In the genomic region with DNA sequence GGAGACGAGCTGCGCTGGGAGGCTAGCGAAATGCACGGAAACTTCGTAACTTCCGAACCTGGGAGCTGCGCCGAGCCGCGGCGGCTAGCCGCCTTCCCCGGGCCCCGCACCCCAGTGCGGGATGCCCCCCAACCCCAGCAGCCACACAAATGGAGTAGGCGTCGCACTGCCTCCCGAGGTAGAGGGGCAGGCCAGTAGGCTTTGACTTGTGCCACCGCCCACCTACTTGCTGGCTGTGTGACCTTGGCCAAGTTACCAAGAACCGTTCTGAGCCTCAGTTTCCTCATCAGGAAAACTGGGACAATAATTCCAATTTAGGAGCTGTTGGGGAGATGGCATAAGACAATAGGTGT, we compare ENCODE assay signal across 8 cellular contexts. TPM values are rescaled to one million over a fixed set of nuclear protein-coding genes. Genes with fewer than 3 reads are reported as not detected.
DNase-seq lines count a peak whose midpoint lies in the region; ATAC-seq and TF ChIP-seq lines count a peak whose summit lies in the region.

No MANE protein-coding gene starts in this region.

- no peaks in the 10 kb centered on the region for H3K36me3 ChIP-seq in KMS-11 (ENCODE audit: insufficient read depth)

- H3K4me1 ChIP-seq in KMS-11 (ENCODE audit: low read depth, poor library complexity, severe bottlenecking): peaks cover 44% of the 10 kb centered on the region

- peak overlapping the region; percentile 90 for H3K4me2 ChIP-seq in KMS-11

- DNase-seq in AG04450 (ENCODE audit: low read depth, low spot score) (no peak), coronary artery (ENCODE audit: low spot score) (no peak), amniotic stem cell (lab: John Stamatoyannopoulos, UW) (no peak), A172 (ENCODE audit: low spot score) (no peak), GM19238 (ENCODE audit: insufficient read length, low spot score) (no peak)
- DNase-seq in natural killer cell treated with Interleukin-12 subunit alpha and Interleukin-12 subunit beta and Interleukin-15 and Interleukin-18, amount 100 ng/mL, for 72 hours (ENCODE audit: low spot score): no peak

- H3K27ac ChIP-seq in AG04450 (ENCODE audit: low read depth, low read length): no peak overlapping the region
- H3K27ac ChIP-seq in KMS-11: no peak overlapping the region
- peak overlapping the region; percentile 33 to 78 for H3K27ac ChIP-seq in coronary artery

- CTCF ChIA-PET in AG04450 (lab: Charles Lee): no interaction called here

- peak overlapping the region; percentile 75 for H3K4me3 Mint-ChIP-seq in natural killer cell treated with Interleukin-12 subunit alpha and Interleukin-12 subunit beta and Interleukin-15 and Interleukin-18, amount 100 ng/mL, for 72 hours

- H3K4me1 Mint-ChIP-seq in natural killer cell treated with Interleukin-12 subunit alpha and Interleukin-12 subunit beta and Interleukin-15 and Interleukin-18, amount 100 ng/mL, for 72 hours (ENCODE audit: low read depth in 2 of 2): peaks cover 9 to 18% of the 10 kb centered on the region in 2 donors

- H3K4me3 ChIP-seq in AG04450 (ENCODE audit: low read depth, low read length): peak overlapping the region; percentile 68
- no peak overlapping the region for H3K4me3 ChIP-seq in KMS-11 (IDR thresholded peaks at IDR 0.05; ENCODE audit: insufficient read depth, low read depth, low read length)
- H3K4me3 ChIP-seq in coronary artery: peak overlapping the region; percentile 78

- POLR2A ChIA-PET in AG04450 (lab: Yijun Ruan, JAX): no interaction called here

- H3K27ac Mint-ChIP-seq in natural killer cell treated with Interleukin-12 subunit alpha and Interleukin-12 subunit beta and Interleukin-15 and Interleukin-18, amount 100 ng/mL, for 72 hours: no peak overlapping the region

- H3K36me3 Mint-ChIP-seq in natural killer cell treated with Interleukin-12 subunit alpha and Interleukin-12 subunit beta and Interleukin-15 and Interleukin-18, amount 100 ng/mL, for 72 hours: no peaks in the 10 kb centered on the region

- H3K27me3 Mint-ChIP-seq in natural killer cell treated with Interleukin-12 subunit alpha and Interleukin-12 subunit beta and Interleukin-15 and Interleukin-18, amount 100 ng/mL, for 72 hours: peaks cover 21 to 24% of the 10 kb centered on the region in 2 donors

- peak overlapping the region; percentile 29; the same call in 1 of the 2 replicates for H3K9ac ChIP-seq in KMS-11

- peaks cover 22% of the 10 kb centered on the region; the same call in 1 of the 2 replicates for H3K79me2 ChIP-seq in KMS-11 (ENCODE audit: insufficient read depth, low read depth)

- no peaks in the 10 kb centered on the region for H4K20me1 ChIP-seq in KMS-11 (ENCODE audit: insufficient read depth)

- peaks cover 24% of the 10 kb centered on the region for H3K27me3 ChIP-seq in AG04450 (ENCODE audit: control insufficient read depth, insufficient read depth, low read length)
- H3K27me3 ChIP-seq in KMS-11 (ENCODE audit: insufficient read depth, low read depth): no peaks in the 10 kb centered on the region

- TF ChIP-seq CTCF in AG04450 (IDR thresholded peaks at IDR 0.05; ENCODE audit: low read depth, low read length) (no peak), KMS-11 (conservative IDR thresholded peaks at IDR 0.05; ENCODE audit: low read depth, low read length) (no peak), coronary artery (IDR thresholded peaks at IDR 0.05) (no peak)

- H3K9me3 Mint-ChIP-seq in natural killer cell treated with Interleukin-12 subunit alpha and Interleukin-12 subunit beta and Interleukin-15 and Interleukin-18, amount 100 ng/mL, for 72 hours: no peaks in the 10 kb centered on the region

- H3K9me3 ChIP-seq in AG04450 (ENCODE audit: control insufficient read depth, insufficient read depth, low read length): no peaks in the 10 kb centered on the region; the same call in 1 of the 2 replicates

- ATAC-seq in natural killer cell treated with Interleukin-12 subunit alpha and Interleukin-12 subunit beta and Interleukin-15 and Interleukin-18, amount 100 ng/mL, for 72 hours: no peak
- no peak for ATAC-seq in GM19324 (IDR thresholded peaks at IDR 0.05; ENCODE audit: low FRiP score, unreplicated experiment)

- peak overlapping the region; percentile 97 for H2AFZ ChIP-seq in KMS-11 (ENCODE audit: low read depth)

RNA-seq across cellular contexts. Expression of a gene that starts 0.5 kb away (rescaled TPM):
- 4.0 and 6.3 TPM in 2 replicates for polyA plus RNA-seq in AG04450 (2011; rRNA removed)
- 4.2 and 4.5 TPM in 2 replicates for polyA minus RNA-seq in AG04450 (2011; rRNA and poly(A)+ RNA removed)
- 10 to 100 TPM in 1 of 2 donors, 1 to 10 TPM in 1; 6.9 to 13.9 TPM for total RNA-seq in natural killer cell treated with Interleukin-12 subunit alpha and Interleukin-12 subunit beta and Interleukin-15 and Interleukin-18, amount 100 ng/mL, for 72 hours
- total RNA-seq in A172 (2014; rRNA removed; shearing (Covaris generic)): 29.0 and 32.7 TPM in 2 replicates

Comparison
In these comparisons a context has a peak if more than half of its experiments do, and no peak if none do; other contexts are left out.
1. H3K27ac ChIP-seq: peak in coronary artery (2 of 2); none in AG04450 (single experiment) and KMS-11 (single experiment).